ENCODE assay signal across 19 cellular contexts in the genomic region with DNA sequence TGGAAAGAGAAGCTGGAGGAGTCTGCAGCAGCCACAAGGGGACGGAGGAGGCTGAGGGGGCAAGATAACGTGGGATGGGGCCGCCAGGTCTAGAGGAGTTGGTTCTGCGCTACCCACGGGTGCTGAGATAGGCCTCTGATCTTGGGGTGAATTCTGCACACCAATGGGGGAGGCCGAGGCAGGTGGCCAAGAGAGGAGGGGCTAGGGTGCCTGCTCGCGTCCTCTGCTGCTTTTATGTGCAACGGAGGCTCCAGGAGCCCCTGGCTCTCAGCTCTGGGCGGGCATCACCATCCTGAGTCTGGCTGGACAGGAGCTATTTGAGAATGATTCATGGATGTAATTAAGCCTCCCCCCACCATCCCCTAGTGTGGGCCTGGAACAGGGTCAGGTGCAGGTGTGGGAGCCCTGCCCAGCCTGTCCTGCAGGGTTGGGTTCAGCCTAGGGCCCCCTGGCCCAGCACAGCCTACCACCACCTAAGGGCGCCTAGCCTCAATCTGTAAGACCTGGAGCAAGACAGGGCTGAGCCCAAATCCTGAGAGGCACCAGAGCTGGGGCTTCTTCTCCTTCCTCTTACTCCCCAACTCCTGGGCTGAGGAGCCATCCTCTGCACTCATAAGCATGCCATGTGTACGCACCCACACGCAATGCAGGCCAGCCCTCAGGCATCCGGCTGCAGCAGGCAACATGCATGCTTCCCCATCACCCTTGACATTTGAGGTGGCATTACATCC. TPM values are rescaled to one million over a fixed set of nuclear protein-coding genes. Genes with fewer than 3 reads are reported as not detected.
DNase-seq lines count a peak whose midpoint lies in the region; ATAC-seq, FAIRE-seq and TF ChIP-seq lines count a peak whose summit lies in the region.
"Had no signal": no experiment of that assay in that cellular context is flagged by ENCODE, and none has a peak within 500 bp of the region (broad histone marks: within the 10 kb centered on the region; RNA-seq: fewer than 3 reads in every experiment).

No MANE protein-coding gene starts in this region.

- H3K79me2 ChIP-seq in GM12878 (ENCODE audit: control insufficient read depth, insufficient read depth, low read length): no peaks in the 10 kb centered on the region

- H4K20me1 ChIP-seq in GM12878 (ENCODE audit: control insufficient read depth, insufficient read depth): no peaks in the 10 kb centered on the region

- RAD21 ChIA-PET in GM12878 (lab: Charles Lee; ENCODE audit: unreplicated experiment): no interaction called here

- H3K9ac ChIP-seq in GM12878 (ENCODE audit: control insufficient read depth, insufficient read depth, low read length): no peak overlapping the region

- H3K4me3 Mint-ChIP-seq in stimulated activated naive CD8-positive, alpha-beta T cell treated with anti-CD3 and anti-CD28 coated beads, Interleukin-15, amount 100 ng/mL, for 72 hours: no peak overlapping the region
- H3K4me3 Mint-ChIP-seq in nephron (no peak overlapping the region), HFFc6 (no peak overlapping the region)
- no peak overlapping the region for H3K4me3 Mint-ChIP-seq in T-helper 2 cell treated with Interferon-gamma antibody and Interleukin-4, amounts not matched to agents 5 μg/mL and 100 μg/mL, for 36 hours
- H3K4me3 Mint-ChIP-seq: activated CD4-positive, alpha-beta memory T cell treated with anti-CD3 and anti-CD28 coated beads, Interleukin-2, amount 10 ng/mL, durations not matched to agents 7 days and 5 days had no signal

- WGBS in GM12878 (ENCODE audit: insufficient coverage, insufficient replicate concordance, low lambda C conversion rate, missing lambda C conversion rate): 79% methylated on average over 14 of the region's 14 CpGs

- peak; percentile 53 for TF ChIP-seq POLR2A in GM12878 (IDR thresholded peaks at IDR 0.05; ENCODE audit: low read depth, low read length)

- H3K4me1 ChIP-seq in GM12878 (ENCODE audit: control insufficient read depth, insufficient read depth, low read length): no peaks in the 10 kb centered on the region

- H3K27ac Mint-ChIP-seq in stimulated activated naive CD8-positive, alpha-beta T cell treated with anti-CD3 and anti-CD28 coated beads, Interleukin-15, amount 100 ng/mL, for 72 hours: peak overlapping the region in 1 of 2 donors; percentile 93
- H3K27ac Mint-ChIP-seq in nephron (peak overlapping the region; percentile 27 to 74 (median 36)), HFFc6 (no peak overlapping the region; the same call in 1 of the 2 replicates)
- H3K27ac Mint-ChIP-seq in T-helper 2 cell treated with Interferon-gamma antibody and Interleukin-4, amounts not matched to agents 5 μg/mL and 100 μg/mL, for 36 hours: no peak overlapping the region

- no peak for TF ChIP-seq RAD21 in GM12878 (IDR thresholded peaks at IDR 0.05; ENCODE audit: insufficient read depth, low read depth, low read length)

- TF ChIP-seq EP300 in GM12878 (IDR thresholded peaks at IDR 0.05; ENCODE audit: borderline replicate concordance in 1 of 2, control insufficient read depth in 1 of 2, low read depth in 2 of 2, low read length in 2 of 2): no peak

- FAIRE-seq in GM12878 (lab: Jason Lieb, UNC): no peak
- FAIRE-seq: GM19239 had no signal

- H3K27me3 ChIP-seq in GM12878 (replicated peaks in 1 of 2; ENCODE audit: control insufficient read depth in 2 of 2, insufficient read depth in 2 of 2, low read length in 1 of 2): no peaks in the 10 kb centered on the region
- H3K27me3 ChIP-seq in MG63: no peaks in the 10 kb centered on the region
- H3K27me3 ChIP-seq: foreskin keratinocyte, vagina had no signal

- H3K4me1 Mint-ChIP-seq in stimulated activated naive CD8-positive, alpha-beta T cell treated with anti-CD3 and anti-CD28 coated beads, Interleukin-15, amount 100 ng/mL, for 72 hours: no peaks in the 10 kb centered on the region
- peaks cover 54% of the 10 kb centered on the region for H3K4me1 Mint-ChIP-seq in nephron
- H3K4me1 Mint-ChIP-seq in T-helper 2 cell treated with Interferon-gamma antibody and Interleukin-4, amounts not matched to agents 5 μg/mL and 100 μg/mL, for 36 hours (ENCODE audit: low read depth): no peaks in the 10 kb centered on the region
- peaks cover 41% of the 10 kb centered on the region for H3K4me1 Mint-ChIP-seq in HFFc6 (ENCODE audit: low read depth)
- H3K4me1 Mint-ChIP-seq: activated CD4-positive, alpha-beta memory T cell treated with anti-CD3 and anti-CD28 coated beads, Interleukin-2, amount 10 ng/mL, durations not matched to agents 7 days and 5 days had no signal

- H3K9me3 Mint-ChIP-seq in stimulated activated naive CD8-positive, alpha-beta T cell treated with anti-CD3 and anti-CD28 coated beads, Interleukin-15, amount 100 ng/mL, for 72 hours: no peaks in the 10 kb centered on the region
- H3K9me3 Mint-ChIP-seq in nephron: no peaks in the 10 kb centered on the region
- no peaks in the 10 kb centered on the region for H3K9me3 Mint-ChIP-seq in T-helper 2 cell treated with Interferon-gamma antibody and Interleukin-4, amounts not matched to agents 5 μg/mL and 100 μg/mL, for 36 hours
- H3K9me3 Mint-ChIP-seq in HFFc6: no peaks in the 10 kb centered on the region
- H3K9me3 Mint-ChIP-seq: activated CD4-positive, alpha-beta memory T cell treated with anti-CD3 and anti-CD28 coated beads, Interleukin-2, amount 10 ng/mL, durations not matched to agents 7 days and 5 days had no signal

- no peak overlapping the region for H3K4me2 ChIP-seq in GM12878 (ENCODE audit: control insufficient read depth, insufficient read depth)

- no peak overlapping the region for H2AFZ ChIP-seq in GM12878 (ENCODE audit: control insufficient read depth, low read depth, low read length)

- peaks cover 23% of the 10 kb centered on the region for H3K36me3 Mint-ChIP-seq in nephron (ENCODE audit: low read depth)
- H3K36me3 Mint-ChIP-seq in T-helper 2 cell treated with Interferon-gamma antibody and Interleukin-4, amounts not matched to agents 5 μg/mL and 100 μg/mL, for 36 hours (ENCODE audit: low read depth): peaks cover 17% of the 10 kb centered on the region
- peaks cover 7% of the 10 kb centered on the region; the same call in 1 of the 2 replicates for H3K36me3 Mint-ChIP-seq in HFFc6 (ENCODE audit: low read depth)

- in situ Hi-C loops in GM12878 (cut with MboI): loop anchor here (5.0 kb wide), 1 partner anchor 149 kb away; no protein-coding TSS in a partner anchor

- peak; percentile 14 for ATAC-seq in stimulated activated naive CD8-positive, alpha-beta T cell treated with anti-CD3 and anti-CD28 coated beads, Interleukin-15, amount 100 ng/mL, for 72 hours
- ATAC-seq in stimulated activated naive CD8-positive, alpha-beta T cell treated with anti-CD3 and anti-CD28 coated beads, Interleukin-15, Interleukin-2, amounts not matched to agents 100 U/mL and 50 U/mL, for 24 hours: no peak
- no peak for ATAC-seq in GM12878

- CTCF ChIA-PET in GM12878 (lab: Yijun Ruan, JAX): interaction anchor here (0.6 to 3.8 kb wide), 8 partner anchors 13 to 295 kb away, joined by 3 to 17 read pairs (median 4); a partner anchor contains a TSS

- H3K9me3 ChIP-seq in GM12878 (replicated peaks; ENCODE audit: control insufficient read depth, insufficient read depth, low read length) (no peaks in the 10 kb centered on the region), MG63 (no peaks in the 10 kb centered on the region)
- H3K9me3 ChIP-seq: vagina had no signal

- no peaks in the 10 kb centered on the region for H3K27me3 Mint-ChIP-seq in stimulated activated naive CD8-positive, alpha-beta T cell treated with anti-CD3 and anti-CD28 coated beads, Interleukin-15, amount 100 ng/mL, for 72 hours
- H3K27me3 Mint-ChIP-seq in nephron (ENCODE audit: low read depth): no peaks in the 10 kb centered on the region
- H3K27me3 Mint-ChIP-seq in T-helper 2 cell treated with Interferon-gamma antibody and Interleukin-4, amounts not matched to agents 5 μg/mL and 100 μg/mL, for 36 hours (ENCODE audit: low read depth): no peaks in the 10 kb centered on the region
- peaks cover 16% of the 10 kb centered on the region for H3K27me3 Mint-ChIP-seq in HFFc6 (ENCODE audit: insufficient read depth)
- H3K27me3 Mint-ChIP-seq: activated CD4-positive, alpha-beta memory T cell treated with anti-CD3 and anti-CD28 coated beads, Interleukin-2, amount 10 ng/mL, durations not matched to agents 7 days and 5 days had no signal

- POLR2A ChIA-PET in GM12878 (lab: Charles Lee): no interaction called here

- TF ChIP-seq CTCF in GM12878 (IDR thresholded peaks at IDR 0.05 in 2 of 3, conservative IDR thresholded peaks at IDR 0.05 in 1 of 3; ENCODE audit: control insufficient read depth in 2 of 3, extremely low read depth in 1 of 3, insufficient read depth in 1 of 3, low read depth in 3 of 3, low read length in 3 of 3) (no peak), nephron (IDR thresholded peaks at IDR 0.05; ENCODE audit: unreplicated experiment in 3 of 3) (no peak), HFFc6 (IDR thresholded peaks at IDR 0.05) (no peak)

- DNase-seq in stimulated activated naive CD8-positive, alpha-beta T cell treated with anti-CD3 and anti-CD28 coated beads, Interleukin-15, amount 100 ng/mL, for 72 hours: no peak
- no peak for DNase-seq in stimulated activated naive CD8-positive, alpha-beta T cell treated with anti-CD3 and anti-CD28 coated beads, Interleukin-15, Interleukin-2, amounts not matched to agents 100 U/mL and 50 U/mL, for 24 hours
- DNase-seq in GM12878 (ENCODE audit: low read depth, low spot score) (no peak), MG63 (no peak), cerebellar nuclear complex (lab: John Stamatoyannopoulos, UW) (no peak), HFFc6 (no peak)
- no peak for DNase-seq in T-helper 2 cell treated with Interferon-gamma antibody and Interleukin-4, amounts not matched to agents 5 μg/mL and 100 μg/mL, for 36 hours (ENCODE audit: low spot score)
- DNase-seq: activated CD4-positive, alpha-beta memory T cell treated with anti-CD3 and anti-CD28 coated beads, Interleukin-2, amount 10 ng/mL, durations not matched to agents 7 days and 5 days; amygdala; COR-L47; foreskin keratinocyte; left colon; NCI-H1105; stimulated activated CD4-positive, alpha-beta T cell treated with anti-CD3 and anti-CD28 coated beads, Interleukin-15, amount 100 ng/mL, for 24 hours; SW 1271 had no signal

- no peak overlapping the region for H3K27ac ChIP-seq in GM12878 (ENCODE audit: control insufficient read depth, insufficient read depth)
- H3K27ac ChIP-seq: foreskin keratinocyte, HL-60, vagina had no signal

- no TSS peak for BruUV-seq in GM12878 (replicated peaks; lab: Mats Ljungman, UMichigan)

- intact Hi-C loops in GM12878 (cut with micrococcal nuclease; ENCODE audit: unreplicated experiment): no loop called here

- no peak overlapping the region for H3K4me3 ChIP-seq in GM12878
- H3K4me3 ChIP-seq in MG63: no peak overlapping the region
- H3K4me3 ChIP-seq: vagina had no signal

- H3K36me3 ChIP-seq in GM12878 (ENCODE audit: control insufficient read depth in 2 of 2, insufficient read depth in 2 of 2, low read length in 1 of 2) (peaks cover 9 to 22% of the 10 kb centered on the region in 2 experiments), MG63 (peaks cover 3% of the 10 kb centered on the region)

- SMC1A ChIA-PET in GM12878 (lab: Charles Lee; ENCODE audit: uncharacterized antibody, unreplicated experiment): no interaction called here

RNA-seq across cellular contexts. Expression of a gene that starts 32.3 kb away (rescaled TPM):
- 0.46 TPM in 1 of 2 replicates, not detected in the other for total RNA-seq in GM12878 (2013; cell fraction: nucleolus; rRNA removed)
- total RNA-seq in GM12878 (2014; rRNA removed) (0.28 TPM in 1 of 2 replicates, not detected in the other), GM12878 (2014; rRNA removed; fragmentation: Illumina TruSeq; extraction: Trizol) (not detected in 2 replicates), GM12878 (2021) (0.08 and 0.45 TPM in 2 replicates)
- not detected for polyA plus RNA-seq in GM12878 (2011; ENCODE audit: low read depth)
- polyA plus RNA-seq in GM12878 (2011; rRNA removed) (0.12 and 0.15 TPM in 2 replicates), GM12878 (2014; fragmentation: Illumina TruSeq; extraction: Trizol) (0.09 TPM in 1 of 2 replicates, not detected in the other), GM12878 (2014; fragmentation: Nextera tagmentation; extraction: Ambion mirVana) (not detected), GM12878 (2014; rRNA removed) (not detected in 2 replicates), GM12878 (2016; fragmentation: Nextera tagmentation; extraction: Ambion mirVana) (not detected)
- 0.21 and 0.25 TPM in 2 replicates for polyA plus RNA-seq in GM12878 (2011; cell fraction: cytosol; rRNA removed)
- 0.92 and 1.8 TPM in 2 replicates for polyA plus RNA-seq in GM12878 (2011; cell fraction: nucleus; rRNA removed)
- 0.41 and 0.69 TPM in 2 replicates for polyA plus RNA-seq in GM12878 (2012)
- polyA minus RNA-seq in GM12878 (2011; rRNA and poly(A)+ RNA removed): 0.36 and 0.44 TPM in 2 replicates
- polyA minus RNA-seq in GM12878 (2011; cell fraction: cytosol; rRNA and poly(A)+ RNA removed): 0.40 and 0.52 TPM in 2 replicates
- polyA minus RNA-seq in GM12878 (2011; cell fraction: nucleus; rRNA and poly(A)+ RNA removed): 0.19 and 0.73 TPM in 2 replicates
- 11.7 and 22.9 TPM in 2 replicates for total RNA-seq in MG63 (2014; rRNA removed; shearing (Covaris generic); ENCODE audit: low replicate concordance)
- total RNA-seq in HFFc6 (2021; fragmentation: NEBNext Ultra II Directional; extraction: Animal tissue kit (Norgen Biotek cat#: 25700)): 10 to 100 TPM; 20.5 to 35.6 (median 22.8) TPM

RNA-seq across cellular contexts. Expression of a gene that starts 34.1 kb away (rescaled TPM):
- total RNA-seq in GM12878 (2013; cell fraction: nucleolus; rRNA removed): 1,107 and 1,146 TPM in 2 replicates
- 136 and 148 TPM in 2 replicates for total RNA-seq in GM12878 (2014; rRNA removed)
- 120 and 124 TPM in 2 replicates for total RNA-seq in GM12878 (2014; rRNA removed; fragmentation: Illumina TruSeq; extraction: Trizol)
- total RNA-seq in GM12878 (2021): 94.0 and 101 TPM in 2 replicates
- 88.5 TPM for polyA plus RNA-seq in GM12878 (2011; ENCODE audit: low read depth)
- polyA plus RNA-seq in GM12878 (2011; rRNA removed): 329 and 347 TPM in 2 replicates
- polyA plus RNA-seq in GM12878 (2011; cell fraction: cytosol; rRNA removed): 144 and 201 TPM in 2 replicates
- polyA plus RNA-seq in GM12878 (2011; cell fraction: nucleus; rRNA removed): 1,132 and 1,572 TPM in 2 replicates
- 91.1 and 106 TPM in 2 replicates for polyA plus RNA-seq in GM12878 (2012)
- 143 and 174 TPM in 2 replicates for polyA plus RNA-seq in GM12878 (2014; fragmentation: Illumina TruSeq; extraction: Trizol)
- 10 to 100 TPM; 35.1 to 48.1 TPM for polyA plus RNA-seq in GM12878 (2014; fragmentation: Nextera tagmentation; extraction: Ambion mirVana)
- polyA plus RNA-seq in GM12878 (2014; rRNA removed): 123 and 142 TPM in 2 replicates
- 10 to 100 TPM; 70.5 to 70.9 TPM for polyA plus RNA-seq in GM12878 (2016; fragmentation: Nextera tagmentation; extraction: Ambion mirVana)
- 288 and 371 TPM in 2 replicates for polyA minus RNA-seq in GM12878 (2011; rRNA and poly(A)+ RNA removed)
- 54.3 and 72.3 TPM in 2 replicates for polyA minus RNA-seq in GM12878 (2011; cell fraction: cytosol; rRNA and poly(A)+ RNA removed)
- polyA minus RNA-seq in GM12878 (2011; cell fraction: nucleus; rRNA and poly(A)+ RNA removed): 322 and 360 TPM in 2 replicates
- 31.2 and 53.4 TPM in 2 replicates for total RNA-seq in MG63 (2014; rRNA removed; shearing (Covaris generic); ENCODE audit: low replicate concordance)
- 10 to 100 TPM; 69.3 to 83.8 (median 78.5) TPM for total RNA-seq in HFFc6 (2021; fragmentation: NEBNext Ultra II Directional; extraction: Animal tissue kit (Norgen Biotek cat#: 25700))

Comparison
In these comparisons a context has a peak if more than half of its experiments do, and no peak if none do; other contexts are left out.
1. H3K27ac Mint-ChIP-seq: peak in nephron (3 of 3); none in T-helper 2 cell treated with Interferon-gamma antibody and Interleukin-4, amounts not matched to agents 5 μg/mL and 100 μg/mL, for 36 hours (single experiment) and HFFc6 (single experiment).